In genomic region chr2:182891611-182892010, GRCh38 we compare ENCODE assay signal across 17 cellular contexts. TPM values are rescaled to one million over a fixed set of nuclear protein-coding genes. Genes with fewer than 3 reads are reported as not detected.
DNase-seq lines count a peak whose midpoint lies in the region; ATAC-seq, FAIRE-seq and TF ChIP-seq lines count a peak whose summit lies in the region.
"Had no signal": no experiment of that assay in that cellular context is flagged by ENCODE, and none has a peak within 500 bp of the region (broad histone marks: within the 10 kb centered on the region; RNA-seq: fewer than 3 reads in every experiment).

No MANE protein-coding gene starts in this region.

- no peak overlapping the region for H4K91ac ChIP-seq in IMR-90 (ENCODE audit: insufficient read depth, low read depth, low read length)

- H3K27ac ChIP-seq in IMR-90 (ENCODE audit: insufficient read depth, low read length) (no peak overlapping the region), K562 (ENCODE audit: extremely low read depth, low read depth, low read length) (no peak overlapping the region), Peyer's patch (no peak overlapping the region)
- H3K27ac ChIP-seq: RWPE1 had no signal

- H3K4ac ChIP-seq in IMR-90 (ENCODE audit: low read depth, low read length), result no peak overlapping the region

- FAIRE-seq in K562 (lab: Jason Lieb, UNC), result no peak
- FAIRE-seq: H54 had no signal

- no CpG with 5 or more reads among the region's 4 CpGs for WGBS in IMR-90 (ENCODE audit: extremely low coverage in 2 of 2, insufficient read length in 1 of 2), 2 experiments
- 0% methylated on average over 4 of the region's 4 CpGs for WGBS in K562 (ENCODE audit: insufficient coverage, low coverage, missing lambda C conversion rate)

- no peak overlapping the region for H2BK15ac ChIP-seq in IMR-90 (ENCODE audit: low read depth, low read length)

- H3K4me3 ChIP-seq in Caco-2 (ENCODE audit: low read depth, low read length) (no peak overlapping the region), IMR-90 (ENCODE audit: insufficient read depth, low read depth, low read length) (no peak overlapping the region), K562 (no peak overlapping the region), Peyer's patch (no peak overlapping the region)

- H2BK5ac ChIP-seq in IMR-90 (ENCODE audit: low read depth, low read length, poor library complexity, severe bottlenecking), result no peak overlapping the region

- no peak for TF ChIP-seq RAD21 in IMR-90 (IDR thresholded peaks at IDR 0.05; ENCODE audit: low read length)
- TF ChIP-seq RAD21 in K562 (CRISPR knock-in tag; conservative IDR thresholded peaks at IDR 0.05 in 1 of 2, IDR thresholded peaks at IDR 0.05 in 1 of 2), result no peak

- no peak for ATAC-seq in IMR-90 (ENCODE audit: low read depth)
- no peak for ATAC-seq in K562

- no peaks in the 10 kb centered on the region for H3K36me3 Mint-ChIP-seq in Caco-2 (ENCODE audit: insufficient read depth, unreplicated experiment)
- H3K36me3 Mint-ChIP-seq: CD4-positive, alpha-beta memory T cell had no signal

- no peaks in the 10 kb centered on the region for H3K79me2 ChIP-seq in K562 (ENCODE audit: control insufficient read depth, insufficient read depth, low read length)

- dilution Hi-C loops in IMR-90 (cut with HindIII; ENCODE audit: low sequenced_read_pairs, unreplicated experiment), result no loop called here

- no peak overlapping the region for H2AK9ac ChIP-seq in IMR-90 (replicated peaks; ENCODE audit: low read depth, low read length, poor library complexity)

- BruUV-seq in Caco-2 (replicated peaks; lab: Mats Ljungman, UMichigan) (no TSS peak), IMR-90 (replicated peaks; lab: Mats Ljungman, UMichigan) (no TSS peak), K562 (replicated peaks; lab: Mats Ljungman, UMichigan) (no TSS peak)

- H3K27ac Mint-ChIP-seq in Caco-2 (ENCODE audit: unreplicated experiment), result peak overlapping the region; percentile 85

- TF ChIP-seq CTCF in Caco-2 (IDR thresholded peaks at IDR 0.05; ENCODE audit: insufficient read depth in 1 of 2, low read depth in 1 of 2, low read length in 1 of 2, severe bottlenecking in 1 of 2, unreplicated experiment in 1 of 2) (no peak), IMR-90 (conservative IDR thresholded peaks at IDR 0.05; ENCODE audit: low read depth, low read length) (no peak), K562 (IDR thresholded peaks at IDR 0.05 in 2 of 3, conservative IDR thresholded peaks at IDR 0.05 in 1 of 3; ENCODE audit: insufficient read depth in 2 of 3, low read depth in 1 of 3, low read length in 3 of 3) (no peak), Peyer's patch (IDR thresholded peaks at IDR 0.05) (no peak)

- no peak overlapping the region for H3K18ac ChIP-seq in IMR-90 (ENCODE audit: low read depth, low read length)

- H3K14ac ChIP-seq in IMR-90 (replicated peaks; ENCODE audit: low read depth, low read length), result no peak overlapping the region

- no peak overlapping the region for H3K23ac ChIP-seq in IMR-90 (ENCODE audit: low read depth, low read length)

- H3K9me3 Mint-ChIP-seq in Caco-2 (ENCODE audit: unreplicated experiment), result peaks cover 5% of the 10 kb centered on the region
- H3K9me3 Mint-ChIP-seq: CD4-positive, alpha-beta memory T cell had no signal

- no peak overlapping the region for H4K5ac ChIP-seq in IMR-90 (ENCODE audit: low read depth, low read length)

- no peak overlapping the region for H2BK20ac ChIP-seq in IMR-90 (ENCODE audit: low read depth, low read length)

- H3K9me1 ChIP-seq in IMR-90 (ENCODE audit: insufficient read depth, low read length) (no peaks in the 10 kb centered on the region), K562 (ENCODE audit: control insufficient read depth, insufficient read depth, low read length) (no peaks in the 10 kb centered on the region)

- no peaks in the 10 kb centered on the region for H3K79me1 ChIP-seq in IMR-90 (ENCODE audit: low read depth in 1 of 2, low read length in 2 of 2)

- no peak overlapping the region for H4K8ac ChIP-seq in IMR-90 (ENCODE audit: low read depth in 2 of 2, low read length in 2 of 2)

- no peak overlapping the region for H3K4me3 Mint-ChIP-seq in Caco-2 (ENCODE audit: unreplicated experiment)
- H3K4me3 Mint-ChIP-seq: CD4-positive, alpha-beta memory T cell had no signal

- in situ Hi-C loops in IMR-90 (cut with MboI; ENCODE audit: low sequenced_read_pairs) (no loop called here), K562 (cut with MboI) (no loop called here)

- H3K9me3 ChIP-seq in Caco-2 (0 out of 2 replicates have a peak, but pooled peaks cover 7% of the 10 kb centered on the region), IMR-90 (ENCODE audit: control insufficient read depth, insufficient read depth, low read length) (no peaks in the 10 kb centered on the region), K562 (replicated peaks; ENCODE audit: control insufficient read depth, insufficient read depth, low read depth, low read length) (no peaks in the 10 kb centered on the region; the same call in 1 of the 2 replicates), Peyer's patch (no peaks in the 10 kb centered on the region)

- H4K20me1 ChIP-seq in IMR-90 (ENCODE audit: insufficient read depth, low read length), result no peaks in the 10 kb centered on the region
- no peaks in the 10 kb centered on the region for H4K20me1 ChIP-seq in K562 (replicated peaks; ENCODE audit: control insufficient read depth, insufficient read depth, low read length)

- H3K36me3 ChIP-seq in Caco-2 (ENCODE audit: control insufficient read depth, insufficient read depth, low read length) (no peaks in the 10 kb centered on the region), IMR-90 (ENCODE audit: control insufficient read depth, insufficient read depth, low read length) (no peaks in the 10 kb centered on the region), K562 (ENCODE audit: control insufficient read depth, insufficient read depth, low read length) (no peaks in the 10 kb centered on the region), Peyer's patch (no peaks in the 10 kb centered on the region)

- DNase-seq in Caco-2 (no peak), IMR-90 (no peak), K562 (ENCODE audit: extremely low read depth in 1 of 4, low spot score in 3 of 4) (no peak), myocyte (ENCODE audit: low read depth) (peak; percentile 24), Peyer's patch (no peak), DMS 273 (lab: John Stamatoyannopoulos, UW; ENCODE audit: unreplicated experiment) (no peak), NCI-H2081 treated with DMSO at 0.1 percent for 48 hours (lab: John Stamatoyannopoulos, UW) (no peak)
- DNase-seq in stimulated activated CD4-positive, alpha-beta T cell treated with anti-CD3 and anti-CD28 coated beads, Interleukin-1b, Interleukin-23, amount 100 ng/mL, for 48 hours, result no peak
- DNase-seq: CD4-positive, alpha-beta memory T cell; DMS79; Karpas-422; NCI-H1048; NCI-H2081; NCI-H446 treated with DMSO at 0.1 percent for 48 hours; SIG-M5 had no signal

- no peak overlapping the region for H2AK5ac ChIP-seq in IMR-90 (ENCODE audit: low read depth, low read length)

- TF ChIP-seq POLR2A in IMR-90 (IDR thresholded peaks at IDR 0.05; ENCODE audit: low read depth, low read length) (no peak), K562 (conservative IDR thresholded peaks at IDR 0.05) (no peak), Peyer's patch (IDR thresholded peaks at IDR 0.05) (no peak)

- intact Hi-C loops in Caco-2 (cut with micrococcal nuclease; ENCODE audit: unreplicated experiment), result loop anchor here (1.0 kb wide), 1 partner anchor 9 kb away; no protein-coding TSS in a partner anchor
- intact Hi-C loops in IMR-90 (cut with micrococcal nuclease), result no loop called here
- intact Hi-C loops in K562 (cut with micrococcal nuclease), result no loop called here

- H3K27me3 ChIP-seq in Caco-2 (replicated peaks; ENCODE audit: control insufficient read depth, insufficient read depth, low read length) (no peaks in the 10 kb centered on the region), IMR-90 (ENCODE audit: control insufficient read depth, insufficient read depth, low read length) (no peaks in the 10 kb centered on the region), K562 (ENCODE audit: control insufficient read depth in 2 of 2, insufficient read depth in 2 of 2, low read length in 2 of 2) (peaks cover 0 to 9% of the 10 kb centered on the region in 2 experiments; a peak in 1 of 5 replicates), Peyer's patch (no peaks in the 10 kb centered on the region)

- H3K56ac ChIP-seq in IMR-90 (ENCODE audit: extremely low read depth, insufficient read depth, low read length), result no peak overlapping the region

- H3K9ac ChIP-seq in IMR-90 (ENCODE audit: low read depth, low read length), result no peak overlapping the region
- H3K9ac ChIP-seq in K562 (ENCODE audit: insufficient read depth in 1 of 2, low read depth in 2 of 2, low read length in 2 of 2), result no peak overlapping the region

- POLR2A ChIA-PET in Caco-2 (lab: Charles Lee) (interaction anchor here (0.5 kb wide), 1 partner anchor 1478 kb away, joined by 4 read pairs; no protein-coding TSS in a partner anchor), IMR-90 (lab: Charles Lee; ENCODE audit: unreplicated experiment) (no interaction called here), K562 (lab: Yijun Ruan, JAX) (interaction anchor here (0.5 to 1.4 kb wide), 4 partner anchors 11 to 187 kb away, joined by 3 to 5 read pairs (median 3); no protein-coding TSS in a partner anchor)

- TF ChIP-seq EP300 in K562 (IDR thresholded peaks at IDR 0.05; ENCODE audit: low read length), result no peak

- H3K4me2 ChIP-seq in IMR-90 (ENCODE audit: low read depth, low read length), result no peak overlapping the region
- no peak overlapping the region for H3K4me2 ChIP-seq in K562 (ENCODE audit: insufficient read depth, low read length)

- H2BK120ac ChIP-seq in IMR-90 (ENCODE audit: low read depth, low read length), result no peak overlapping the region

- no peaks in the 10 kb centered on the region for H3K27me3 Mint-ChIP-seq in Caco-2 (ENCODE audit: insufficient read depth, unreplicated experiment)
- H3K27me3 Mint-ChIP-seq: CD4-positive, alpha-beta memory T cell had no signal

- CTCF ChIA-PET in Caco-2 (lab: Charles Lee) (interaction anchor here (0.6 kb wide), 1 partner anchor 24 kb away, joined by 6 read pairs; no protein-coding TSS in a partner anchor), IMR-90 (lab: Yijun Ruan, JAX) (interaction anchor here (0.8 to 1.5 kb wide), 2 partner anchors 9 to 13 kb away, joined by 3 read pairs; no protein-coding TSS in a partner anchor), K562 (lab: Yijun Ruan, JAX; ENCODE audit: low intra/inter-chr PET ratio) (no interaction called here)

- H2AFZ ChIP-seq in IMR-90 (replicated peaks; ENCODE audit: low read length, poor library complexity), result no peak overlapping the region
- H2AFZ ChIP-seq in K562 (ENCODE audit: low read depth, low read length), result no peak overlapping the region

- H3K4me1 ChIP-seq in Caco-2 (peaks cover 26% of the 10 kb centered on the region), IMR-90 (ENCODE audit: control insufficient read depth, insufficient read depth, low read length) (peaks cover 2% of the 10 kb centered on the region), K562 (replicated peaks in 1 of 2; ENCODE audit: control insufficient read depth in 2 of 2, insufficient read depth in 2 of 2, low read length in 2 of 2) (no peaks in the 10 kb centered on the region), Peyer's patch (no peaks in the 10 kb centered on the region)

- H3K4me1 Mint-ChIP-seq in Caco-2 (ENCODE audit: low read depth, unreplicated experiment), result peaks cover 22% of the 10 kb centered on the region

RNA-seq across cellular contexts. Expression of gene FRZB, which starts 25.2 kb away (rescaled TPM):
- total RNA-seq in Caco-2 (2022) (0.16 TPM in 1 of 2 replicates, not detected in the other), IMR-90 (2012; rRNA removed) (0.18 and 0.28 TPM in 2 replicates), K562 (2014; rRNA removed) (not detected in 2 replicates), K562 (2014; rRNA removed; fragmentation: Illumina TruSeq; extraction: Trizol) (0.06 TPM in 1 of 2 replicates, not detected in the other), K562 (2015; rRNA removed; fragmentation: Illumina TruSeq; extraction: Trizol) (not detected in 2 replicates), K562 (2021) (not detected in 2 replicates), myocyte (0.99 and 1.7 TPM in 2 replicates), Peyer's patch (1 to 10 TPM; 3.0 to 9.1 (median 4.5) TPM)
- polyA plus RNA-seq in IMR-90 (2012; rRNA removed) (1.1 and 1.2 TPM in 2 replicates), K562 (2011; rRNA removed) (0.01 and 0.11 TPM in 2 replicates), K562 (2014; fragmentation: Illumina TruSeq; extraction: Trizol) (0.03 and 0.08 TPM in 2 replicates), K562 (2014; fragmentation: Nextera tagmentation; extraction: Ambion mirVana) (not detected), K562 (2014; rRNA removed) (0.03 and 0.05 TPM in 2 replicates)
- 1.1 and 1.9 TPM in 2 replicates for polyA plus RNA-seq in IMR-90 (2012; cell fraction: cytosol; rRNA removed)
- 0.33 and 0.64 TPM in 2 replicates for polyA plus RNA-seq in IMR-90 (2012; cell fraction: nucleus; rRNA removed; ENCODE audit: low replicate concordance)
- 0.12 and 0.44 TPM in 2 replicates for total RNA-seq in K562 (2011; cell fraction: chromatin; rRNA removed; ENCODE audit: low replicate concordance)
- 0.17 and 0.26 TPM in 2 replicates for total RNA-seq in K562 (2011; cell fraction: nucleolus; rRNA removed)
- total RNA-seq in K562 (2011; cell fraction: nucleoplasm; rRNA removed), result 0.15 and 0.38 TPM in 2 replicates
- 0.01 TPM in 1 of 2 replicates, not detected in the other for polyA plus RNA-seq in K562 (2011; cell fraction: cytosol; rRNA removed)
- polyA plus RNA-seq in K562 (2011; cell fraction: nucleus; rRNA removed), result 0.21 and 0.34 TPM in 2 replicates
- 0.03 and 0.11 TPM in 2 replicates for polyA plus RNA-seq in K562 (2012)
- polyA minus RNA-seq in K562 (2011; rRNA and poly(A)+ RNA removed), result 0.06 TPM in 1 of 2 replicates, not detected in the other
- polyA minus RNA-seq in K562 (2011; cell fraction: cytosol; rRNA and poly(A)+ RNA removed), result not detected in 2 replicates
- polyA minus RNA-seq in K562 (2011; cell fraction: nucleus; rRNA and poly(A)+ RNA removed), result 0.13 and 0.22 TPM in 2 replicates
- polyA plus RNA-seq in myocyte (2012), result 2.1 TPM
- total RNA-seq: CD4-positive, alpha-beta memory T cell had no signal
